Comparison of ENCODE assay signal across 10 cellular contexts in the genomic region with DNA sequence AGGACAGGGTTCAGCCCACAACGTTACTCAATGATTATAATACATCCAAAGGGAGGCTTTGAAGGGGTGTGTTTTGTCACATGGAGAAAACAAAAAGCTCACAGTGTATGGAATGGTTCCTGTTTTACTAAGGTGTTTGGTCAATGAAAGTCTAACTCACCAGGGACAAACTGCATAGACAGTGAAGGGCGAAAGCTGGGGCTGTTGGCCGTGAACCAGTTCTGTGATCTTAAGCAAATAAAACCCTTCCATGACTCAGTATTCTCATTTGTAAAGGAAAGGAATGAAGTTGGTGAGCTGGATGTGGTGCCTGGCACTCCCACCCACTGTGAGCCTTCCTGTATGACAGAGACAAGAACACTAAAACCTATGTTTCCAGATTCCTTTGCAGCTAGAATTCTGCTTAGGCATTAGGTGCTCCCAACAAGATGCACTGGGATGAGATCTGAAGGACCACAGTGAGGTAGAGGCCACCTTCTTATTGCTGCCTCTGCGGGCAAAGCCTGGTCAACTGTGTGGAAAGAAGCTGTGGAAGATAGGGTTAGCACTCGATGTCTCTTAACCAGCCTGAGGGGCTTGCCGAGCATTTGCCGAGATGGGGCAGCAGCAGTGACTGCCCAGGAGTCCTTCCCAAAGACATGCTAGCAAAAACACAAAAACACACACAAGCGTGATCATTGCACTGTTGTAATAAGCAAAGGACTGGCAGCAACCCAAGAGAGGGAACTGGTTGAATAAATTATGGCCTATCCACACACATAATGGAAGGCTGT. TPM values are rescaled to one million over a fixed set of nuclear protein-coding genes. Genes with fewer than 3 reads are reported as not detected.
DNase-seq lines count a peak whose midpoint lies in the region; ATAC-seq and TF ChIP-seq lines count a peak whose summit lies in the region.
"Had no signal": no experiment of that assay in that cellular context is flagged by ENCODE, and none has a peak within 500 bp of the region (broad histone marks: within the 10 kb centered on the region; RNA-seq: fewer than 3 reads in every experiment).

No MANE protein-coding gene starts in this region.

- DNase-seq in EH (ENCODE audit: low read depth): peak; percentile 88
- no peak for DNase-seq in activated B cell treated with CpG ODN at 0.5 μM for 24 hours
- DNase-seq in hepatic stellate cell (ENCODE audit: low spot score): peak; percentile 61
- DNase-seq in NCI-H1436 (lab: John Stamatoyannopoulos, UW): no peak
- no peak for DNase-seq in GM13977 (ENCODE audit: low spot score)
- DNase-seq: DND-41, erythroblast had no signal

- CTCF ChIA-PET in activated B cell treated with CpG ODN at 0.5 μM for 24 hours (lab: Charles Lee): no interaction called here

- POLR2A ChIA-PET in activated B cell treated with CpG ODN at 0.5 μM for 24 hours (lab: Charles Lee): interaction anchor here (0.8 to 2.3 kb wide), 7 partner anchors 14 to 204 kb away, joined by 4 to 21 read pairs (median 4); no protein-coding TSS in a partner anchor

- H3K4me1 ChIP-seq in ACC112 (ENCODE audit: control insufficient read depth, insufficient read depth, low read length, unreplicated experiment): peaks cover 23% of the 10 kb centered on the region

- no peak overlapping the region for H3K4me3 Mint-ChIP-seq in activated B cell treated with CpG ODN at 0.5 μM for 24 hours

- H3K27me3 ChIP-seq in ACC112 (ENCODE audit: insufficient read depth, low read length): no peaks in the 10 kb centered on the region

- H3K36me3 ChIP-seq in ACC112 (ENCODE audit: insufficient read depth, low read length): no peaks in the 10 kb centered on the region

- H3K27ac Mint-ChIP-seq in activated B cell treated with CpG ODN at 0.5 μM for 24 hours: peak overlapping the region; percentile 69

- H3K9me3 Mint-ChIP-seq in activated B cell treated with CpG ODN at 0.5 μM for 24 hours: no peaks in the 10 kb centered on the region

- in situ Hi-C loops in GM13977 (cut with MboI; ENCODE audit: low pct_unique_long_range_greater_than_20kb, low sequenced_read_pairs, unreplicated experiment): no loop called here

- no peaks in the 10 kb centered on the region for H3K27me3 Mint-ChIP-seq in activated B cell treated with CpG ODN at 0.5 μM for 24 hours

- intact Hi-C loops in activated B cell treated with CpG ODN at 0.5 μM for 24 hours (cut with micrococcal nuclease): no loop called here

- TF ChIP-seq CTCF in activated B cell treated with CpG ODN at 0.5 μM for 24 hours (IDR thresholded peaks at IDR 0.05) (no peak), GM13977 (IDR thresholded peaks at IDR 0.05; ENCODE audit: extremely low read depth, insufficient read depth, missing control alignments) (no peak)

- H2AFZ ChIP-seq in ACC112 (ENCODE audit: low read length, unreplicated experiment): peak overlapping the region; percentile 21

- H3K27ac ChIP-seq in ACC112 (ENCODE audit: low read depth, low read length): peak overlapping the region; percentile 56; the same call in 1 of the 2 replicates

- ATAC-seq in activated B cell treated with CpG ODN at 0.5 μM for 24 hours (ENCODE audit: low read depth) (no peak), HG02798 (IDR thresholded peaks at IDR 0.05; ENCODE audit: poor library complexity, unreplicated experiment) (no peak), HG02840 (IDR thresholded peaks at IDR 0.05; ENCODE audit: low FRiP score, unreplicated experiment) (no peak)

- peaks cover 31% of the 10 kb centered on the region for H3K36me3 Mint-ChIP-seq in activated B cell treated with CpG ODN at 0.5 μM for 24 hours (ENCODE audit: low read depth)

- H3K79me2 ChIP-seq in ACC112 (ENCODE audit: control insufficient read depth, insufficient read depth, low read length, unreplicated experiment): no peaks in the 10 kb centered on the region

- no peak overlapping the region; the same call in 1 of the 2 replicates for H3K4me3 ChIP-seq in ACC112 (ENCODE audit: low read depth, low read length)

- H3K4me1 Mint-ChIP-seq in activated B cell treated with CpG ODN at 0.5 μM for 24 hours: peaks cover 79% of the 10 kb centered on the region

RNA-seq across cellular contexts. Expression of a gene that starts 48.5 kb away (rescaled TPM):
- 19.9 and 20.8 TPM in 2 replicates for total RNA-seq in activated B cell treated with CpG ODN at 0.5 μM for 24 hours

Comparison
In these comparisons a context has a peak if more than half of its experiments do, and no peak if none do; other contexts are left out.
1. DNase-seq: peak in EH (single experiment) and hepatic stellate cell (single experiment); none in activated B cell treated with CpG ODN at 0.5 μM for 24 hours (single experiment), NCI-H1436 (single experiment) and GM13977 (single experiment).